ENCODE assay signal across 1 cellular context in genomic region chr4:7877131-7877530, GRCh38.
TF ChIP-seq lines count a peak whose summit lies in the region.

No MANE protein-coding gene starts in this region.

TF ChIP-seq in WTC11, 78 proteins besides CTCF, POLR2A, EP300 and RAD21 (continued from another document):
- no peak for TF ChIP-seq USF2 (CRISPR knock-in tag; IDR thresholded peaks at IDR 0.05)
